In the genomic region with DNA sequence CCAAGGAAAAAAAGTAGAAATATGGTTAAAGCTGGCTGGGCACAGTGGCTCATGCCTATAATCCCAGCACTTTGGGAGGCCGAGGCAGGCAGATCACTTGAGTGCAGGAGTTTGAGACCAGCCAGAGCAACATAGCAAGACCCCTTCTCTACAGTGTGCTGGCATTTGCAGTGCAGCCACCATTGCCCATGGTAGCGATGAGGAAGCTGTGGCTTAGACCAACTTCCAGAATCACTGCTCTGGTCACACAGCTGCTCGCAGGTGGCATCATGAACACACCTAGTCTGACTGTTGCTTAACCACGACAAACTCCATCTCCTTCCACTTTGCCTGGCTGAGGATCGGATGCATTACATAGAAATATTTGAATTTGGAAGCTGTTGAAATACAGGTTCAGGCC, we compare ENCODE assay signal across 17 cellular contexts.
DNase-seq lines count a peak whose midpoint lies in the region; ATAC-seq, FAIRE-seq and TF ChIP-seq lines count a peak whose summit lies in the region.
"Had no signal": no experiment of that assay in that cellular context is flagged by ENCODE, and none has a peak within 500 bp of the region (broad histone marks: within the 10 kb centered on the region; RNA-seq: fewer than 3 reads in every experiment).

No MANE protein-coding gene starts in this region.

- no peak overlapping the region for H4K8ac ChIP-seq in trophoblast cell (ENCODE audit: low read depth, low read length)

- peaks cover 27% of the 10 kb centered on the region for H3K4me1 ChIP-seq in GM23338 (ENCODE audit: insufficient read depth)
- peaks cover 48% of the 10 kb centered on the region for H3K4me1 ChIP-seq in GM12878 (ENCODE audit: control insufficient read depth, insufficient read depth, low read length)
- H3K4me1 ChIP-seq in trophoblast cell (ENCODE audit: control insufficient read depth in 1 of 2, insufficient read depth in 2 of 2, low read length in 2 of 2): peaks cover 8 to 14% of the 10 kb centered on the region in 2 experiments

- CTCF ChIA-PET in AG04450 (lab: Charles Lee): interaction anchor here (0.6 to 1.2 kb wide), 2 partner anchors 44 to 282 kb away, joined by 5 to 6 read pairs; no protein-coding TSS in a partner anchor
- CTCF ChIA-PET in GM12878 (lab: Yijun Ruan, JAX): interaction anchor here (0.9 to 2.3 kb wide), 5 partner anchors 21 to 283 kb away, joined by 3 to 7 read pairs (median 5); no protein-coding TSS in a partner anchor
- CTCF ChIA-PET in activated CD4-positive, alpha-beta memory T cell treated with anti-CD3 and anti-CD28 coated beads for 36 hours (lab: Charles Lee): no interaction called here

- no peak for TF ChIP-seq POLR2A in GM12878 (IDR thresholded peaks at IDR 0.05; ENCODE audit: low read depth, low read length)

- H3K23ac ChIP-seq in trophoblast cell (ENCODE audit: low read length): no peak overlapping the region

- in situ Hi-C loops in GM12878 (cut with MboI): no loop called here

- H2BK12ac ChIP-seq in trophoblast cell (ENCODE audit: low read length): no peak overlapping the region

- H3K9me3 ChIP-seq in AG04450 (ENCODE audit: control insufficient read depth, insufficient read depth, low read length) (no peaks in the 10 kb centered on the region; the same call in 1 of the 2 replicates), GM12878 (replicated peaks; ENCODE audit: control insufficient read depth, insufficient read depth, low read length) (no peaks in the 10 kb centered on the region), trophoblast cell (ENCODE audit: insufficient read depth, low read depth, low read length) (no peaks in the 10 kb centered on the region)

- no peak for TF ChIP-seq CTCF in AG04450 (IDR thresholded peaks at IDR 0.05; ENCODE audit: low read depth, low read length)
- no peak for TF ChIP-seq CTCF in GM23338 (conservative IDR thresholded peaks at IDR 0.05; ENCODE audit: low read depth in 2 of 2)
- no peak for TF ChIP-seq CTCF in GM12878 (IDR thresholded peaks at IDR 0.05 in 2 of 3, conservative IDR thresholded peaks at IDR 0.05 in 1 of 3; ENCODE audit: control insufficient read depth in 2 of 3, extremely low read depth in 1 of 3, insufficient read depth in 1 of 3, low read depth in 3 of 3, low read length in 3 of 3)

- DNase-seq in AG04450 (ENCODE audit: low read depth, low spot score) (no peak), GM23338 (ENCODE audit: low spot score) (no peak), GM12878 (ENCODE audit: low read depth, low spot score) (no peak), trophoblast cell (no peak), MV-4-11 (lab: John Stamatoyannopoulos, UW) (no peak)
- no peak for DNase-seq in activated CD4-positive, alpha-beta memory T cell treated with anti-CD3 and anti-CD28 coated beads for 36 hours
- DNase-seq: activated naive CD8-positive, alpha-beta T cell treated with anti-CD3 and anti-CD28 coated beads, Interleukin-2, amount 50 U/mL, for 24 hours; NCI-H2029; NCI-H526; PC-9; stimulated activated naive CD4-positive, alpha-beta T cell had no signal

- SMC1A ChIA-PET in GM12878 (lab: Charles Lee; ENCODE audit: uncharacterized antibody, unreplicated experiment): interaction anchor here (0.6 to 3.8 kb wide), 13 partner anchors 12 to 98 kb away, joined by 3 to 18 read pairs (median 5); no protein-coding TSS in a partner anchor

- no peak for TF ChIP-seq RAD21 in GM12878 (IDR thresholded peaks at IDR 0.05; ENCODE audit: insufficient read depth, low read depth, low read length)

- no peaks in the 10 kb centered on the region for H3K9me2 ChIP-seq in GM23338 (ENCODE audit: insufficient read depth)

- peak overlapping the region; percentile 22; the same call in 1 of the 2 replicates for H3K27ac Mint-ChIP-seq in GM23338
- H3K27ac Mint-ChIP-seq in activated CD4-positive, alpha-beta memory T cell treated with anti-CD3 and anti-CD28 coated beads for 36 hours: no peak overlapping the region
- H3K27ac Mint-ChIP-seq: activated T-helper 1 cell treated with anti-CD3 and anti-CD28 coated beads, Interleukin-12 subunit alpha, Interleukin-12 subunit beta, Interleukin-2, Interleukin-4 antibody, amounts not matched to agents 30 ng/mL and 10 ng/mL and 1 ng/mL, durations not matched to agents 14 hours and 24 hours and 36 hours had no signal

- H4K20me1 ChIP-seq in GM23338 (replicated peaks; ENCODE audit: insufficient read depth): peaks cover 2% of the 10 kb centered on the region
- H4K20me1 ChIP-seq in GM12878 (ENCODE audit: control insufficient read depth, insufficient read depth): no peaks in the 10 kb centered on the region

- H3K79me1 ChIP-seq in trophoblast cell (ENCODE audit: low read length): peaks cover 2% of the 10 kb centered on the region

- ATAC-seq in GM23338: no peak
- ATAC-seq in GM12878: peak; percentile 53
- ATAC-seq in GM21529 (IDR thresholded peaks at IDR 0.05; ENCODE audit: unreplicated experiment): no peak
- no peak for ATAC-seq in HG02884 (IDR thresholded peaks at IDR 0.05; ENCODE audit: unreplicated experiment)
- ATAC-seq: activated naive CD8-positive, alpha-beta T cell treated with anti-CD3 and anti-CD28 coated beads, Interleukin-2, amount 50 U/mL, for 24 hours had no signal

- H3K4me3 ChIP-seq in AG04450 (ENCODE audit: low read depth, low read length) (no peak overlapping the region), GM23338 (no peak overlapping the region), GM12878 (no peak overlapping the region), trophoblast cell (ENCODE audit: low read depth, low read length) (no peak overlapping the region)
- H3K4me3 ChIP-seq: PC-9 had no signal

- H3K4me2 ChIP-seq in GM23338 (no peak overlapping the region), GM12878 (ENCODE audit: control insufficient read depth, insufficient read depth) (peak overlapping the region; percentile 55; the same call in 1 of the 2 replicates), trophoblast cell (ENCODE audit: low read length) (no peak overlapping the region)
- H3K4me2 ChIP-seq: PC-9 had no signal

- no peaks in the 10 kb centered on the region for H3K9me3 Mint-ChIP-seq in GM23338
- H3K9me3 Mint-ChIP-seq in activated CD4-positive, alpha-beta memory T cell treated with anti-CD3 and anti-CD28 coated beads for 36 hours: no peaks in the 10 kb centered on the region
- H3K9me3 Mint-ChIP-seq: activated naive CD8-positive, alpha-beta T cell treated with anti-CD3 and anti-CD28 coated beads, Interleukin-2, amount 50 U/mL, for 24 hours; activated T-helper 1 cell treated with anti-CD3 and anti-CD28 coated beads, Interleukin-12 subunit alpha, Interleukin-12 subunit beta, Interleukin-2, Interleukin-4 antibody, amounts not matched to agents 30 ng/mL and 10 ng/mL and 1 ng/mL, durations not matched to agents 14 hours and 24 hours and 36 hours had no signal

- WGBS in GM12878 (ENCODE audit: insufficient coverage, insufficient replicate concordance, low lambda C conversion rate, missing lambda C conversion rate): 78% methylated on average over 5 of the region's 5 CpGs
- WGBS in trophoblast cell (ENCODE audit: extremely low coverage, insufficient coverage, insufficient read length): no CpG with 5 or more reads among the region's 5 CpGs

- H3K79me2 ChIP-seq in GM23338 (replicated peaks; ENCODE audit: insufficient read depth) (peaks cover 97% of the 10 kb centered on the region), GM12878 (ENCODE audit: control insufficient read depth, insufficient read depth, low read length) (peaks cover 6% of the 10 kb centered on the region), trophoblast cell (ENCODE audit: control insufficient read depth, insufficient read depth, low read length, poor library complexity) (peaks cover 2% of the 10 kb centered on the region)

- peaks cover 8% of the 10 kb centered on the region; the same call in 2 of the 3 replicates for H3K36me3 Mint-ChIP-seq in GM23338 (ENCODE audit: low read depth)
- no peaks in the 10 kb centered on the region for H3K36me3 Mint-ChIP-seq in activated CD4-positive, alpha-beta memory T cell treated with anti-CD3 and anti-CD28 coated beads for 36 hours

- RAD21 ChIA-PET in GM12878 (lab: Charles Lee; ENCODE audit: unreplicated experiment): interaction anchor here (0.9 to 4.6 kb wide), 9 partner anchors 13 to 137 kb away, joined by 3 to 28 read pairs (median 4); partner anchors contain the start of gene CUX1

- peak overlapping the region; percentile 2 for H3K18ac ChIP-seq in trophoblast cell (ENCODE audit: low read length)

- no peak overlapping the region for H3K14ac ChIP-seq in trophoblast cell (ENCODE audit: low read length)

- POLR2A ChIA-PET in AG04450 (lab: Yijun Ruan, JAX) (no interaction called here), GM12878 (lab: Charles Lee) (interaction anchor here (1.0 to 3.8 kb wide), 4 partner anchors 13 to 31 kb away, joined by 3 to 27 read pairs (median 8); no protein-coding TSS in a partner anchor)
- POLR2A ChIA-PET in activated CD4-positive, alpha-beta memory T cell treated with anti-CD3 and anti-CD28 coated beads for 36 hours (lab: Charles Lee): no interaction called here

- peaks cover 40% of the 10 kb centered on the region for H3K4me1 Mint-ChIP-seq in GM23338
- H3K4me1 Mint-ChIP-seq in activated CD4-positive, alpha-beta memory T cell treated with anti-CD3 and anti-CD28 coated beads for 36 hours (ENCODE audit: low read depth): peaks cover 16% of the 10 kb centered on the region

- H3K36me3 ChIP-seq in GM23338 (ENCODE audit: insufficient read depth) (no peaks in the 10 kb centered on the region), GM12878 (ENCODE audit: control insufficient read depth in 2 of 2, insufficient read depth in 2 of 2, low read length in 1 of 2) (peaks cover 0 to 3% of the 10 kb centered on the region in 2 experiments; a peak in 3 of 4 replicates), trophoblast cell (ENCODE audit: control insufficient read depth in 1 of 2, insufficient read depth in 2 of 2, low read length in 2 of 2) (peaks cover 0 to 2% of the 10 kb centered on the region in 2 experiments)

- no peak overlapping the region for H4K91ac ChIP-seq in trophoblast cell (ENCODE audit: low read depth, low read length)

- H2AK5ac ChIP-seq in trophoblast cell (ENCODE audit: low read length): no peak overlapping the region

- H3K9ac ChIP-seq in GM12878 (ENCODE audit: control insufficient read depth, insufficient read depth, low read length) (no peak overlapping the region), trophoblast cell (ENCODE audit: low read length) (no peak overlapping the region)

- TF ChIP-seq EP300 in GM12878 (IDR thresholded peaks at IDR 0.05; ENCODE audit: borderline replicate concordance in 1 of 2, control insufficient read depth in 1 of 2, low read depth in 2 of 2, low read length in 2 of 2): no peak

- H3K27ac ChIP-seq in AG04450 (ENCODE audit: low read depth, low read length): peak overlapping the region; percentile 39
- no peak overlapping the region for H3K27ac ChIP-seq in GM23338 (ENCODE audit: low read depth)
- H3K27ac ChIP-seq in GM12878 (ENCODE audit: control insufficient read depth, insufficient read depth): peak overlapping the region; percentile 4
- no peak overlapping the region for H3K27ac ChIP-seq in trophoblast cell (ENCODE audit: low read depth, low read length)
- H3K27ac ChIP-seq: PC-9 had no signal

- no peaks in the 10 kb centered on the region; the same call in 1 of the 2 replicates for H3F3A ChIP-seq in GM23338 (replicated peaks; ENCODE audit: low read depth)

- no peak overlapping the region for H2BK5ac ChIP-seq in trophoblast cell (ENCODE audit: low read depth, low read length, poor library complexity)

- H3K27me3 ChIP-seq in AG04450 (ENCODE audit: control insufficient read depth, insufficient read depth, low read length) (no peaks in the 10 kb centered on the region), GM23338 (ENCODE audit: insufficient read depth) (no peaks in the 10 kb centered on the region), GM12878 (replicated peaks in 1 of 2; ENCODE audit: control insufficient read depth in 2 of 2, insufficient read depth in 2 of 2, low read length in 1 of 2) (no peaks in the 10 kb centered on the region), trophoblast cell (ENCODE audit: insufficient read depth, low read length) (no peaks in the 10 kb centered on the region)

- no TSS peak for BruUV-seq in GM12878 (replicated peaks; lab: Mats Ljungman, UMichigan)

- no peak overlapping the region for H3K4ac ChIP-seq in trophoblast cell (ENCODE audit: low read depth, low read length)

- no peak overlapping the region for H2AFZ ChIP-seq in GM23338
- no peak overlapping the region for H2AFZ ChIP-seq in GM12878 (ENCODE audit: control insufficient read depth, low read depth, low read length)
- no peak overlapping the region for H2AFZ ChIP-seq in trophoblast cell (ENCODE audit: insufficient read depth, low read length, poor library complexity)
- H2AFZ ChIP-seq: PC-9 had no signal

- no peak overlapping the region for H2BK120ac ChIP-seq in trophoblast cell (ENCODE audit: insufficient read depth, low read length, poor library complexity)

- no peak overlapping the region for H3K4me3 Mint-ChIP-seq in GM23338
- H3K4me3 Mint-ChIP-seq in activated CD4-positive, alpha-beta memory T cell treated with anti-CD3 and anti-CD28 coated beads for 36 hours: no peak overlapping the region
- H3K4me3 Mint-ChIP-seq: activated naive CD8-positive, alpha-beta T cell treated with anti-CD3 and anti-CD28 coated beads, Interleukin-2, amount 50 U/mL, for 24 hours; activated T-helper 1 cell treated with anti-CD3 and anti-CD28 coated beads, Interleukin-12 subunit alpha, Interleukin-12 subunit beta, Interleukin-2, Interleukin-4 antibody, amounts not matched to agents 30 ng/mL and 10 ng/mL and 1 ng/mL, durations not matched to agents 14 hours and 24 hours and 36 hours had no signal

- intact Hi-C loops in GM12878 (cut with micrococcal nuclease; ENCODE audit: unreplicated experiment): loop anchor here (10.0 kb wide), 1 partner anchor 210 kb away; no protein-coding TSS in a partner anchor
- intact Hi-C loops in activated CD4-positive, alpha-beta memory T cell treated with anti-CD3 and anti-CD28 coated beads for 36 hours (cut with micrococcal nuclease): no loop called here

- H3K27me3 Mint-ChIP-seq in GM23338 (ENCODE audit: insufficient read depth, low read depth, poor library complexity): peaks cover 7% of the 10 kb centered on the region
- H3K27me3 Mint-ChIP-seq in activated CD4-positive, alpha-beta memory T cell treated with anti-CD3 and anti-CD28 coated beads for 36 hours: no peaks in the 10 kb centered on the region
- H3K27me3 Mint-ChIP-seq: activated naive CD8-positive, alpha-beta T cell treated with anti-CD3 and anti-CD28 coated beads, Interleukin-2, amount 50 U/mL, for 24 hours had no signal

- peak; percentile 35 for FAIRE-seq in GM12878 (lab: Jason Lieb, UNC)
- FAIRE-seq: bronchial epithelial cell, GM12892, HTR-8/SVneo had no signal

- no peak overlapping the region for H4K12ac ChIP-seq in trophoblast cell (ENCODE audit: low read depth, low read length)

Comparison
In these comparisons a context has a peak if more than half of its experiments do, and no peak if none do; other contexts are left out.
1. H3K27ac ChIP-seq: peak in AG04450 (single experiment) and GM12878 (single experiment); none in GM23338 (single experiment) and trophoblast cell (single experiment).